Comparison of ENCODE assay signal across 20 cellular contexts in genomic region chrY:17876767-17877166, GRCh38. TPM values are rescaled to one million over a fixed set of nuclear protein-coding genes. Genes with fewer than 3 reads are reported as not detected.
"Had no signal": no experiment of that assay in that cellular context is flagged by ENCODE, and none has a peak within 500 bp of the region (broad histone marks: within the 10 kb centered on the region; RNA-seq: fewer than 3 reads in every experiment).

No MANE protein-coding gene starts in this region.

RNA-seq across cellular contexts. Expression of gene CDY2B, which starts 3.3 kb away (rescaled TPM):
- total RNA-seq: activated naive CD4-positive, alpha-beta T cell treated with anti-CD3 and anti-CD28 coated beads for 36 hours; activated naive CD4-positive, alpha-beta T cell treated with anti-CD3 and anti-CD28 coated beads, Interleukin-2, amount 50 U/mL, for 72 hours; activated naive CD8-positive, alpha-beta T cell treated with anti-CD3 and anti-CD28 coated beads for 36 hours; activated naive CD8-positive, alpha-beta T cell treated with anti-CD3 and anti-CD28 coated beads, Interleukin-2, amount 10 ng/mL, durations not matched to agents 7 days and 5 days; activated T-cell treated with anti-CD3 and anti-CD28 coated beads, Interleukin-2, amount 50 U/mL, for 4 hours; activated T-cell treated with anti-CD3 and anti-CD28 coated beads, Interleukin-2, amount 50 U/mL, for 72 hours; activated T-helper 1 cell treated with anti-CD3 and anti-CD28 coated beads, Interleukin-12 subunit alpha, Interleukin-12 subunit beta, Interleukin-2, Interleukin-4 antibody, amounts not matched to agents 30 ng/mL and 10 ng/mL and 1 ng/mL, durations not matched to agents 14 hours and 24 hours and 36 hours; activated T-helper 17 cell treated with anti-CD3 and anti-CD28 coated beads, Interleukin-2, amount 50 U/mL, for 72 hours; activated T-helper 2 cell treated with anti-CD3 and anti-CD28 coated beads, Interferon-gamma antibody, Interleukin-2, Interleukin-4, amounts not matched to agents 10 μg/mL and 5 μg/mL and 100 μg/mL, durations not matched to agents 14 hours and 24 hours and 36 hours; adrenal gland; aorta; ascending aorta; astrocyte; breast epithelium; bronchial epithelial cell; cardiac muscle cell; cardiac septum; cerebellum; chondrocyte had no signal
- polyA plus RNA-seq: adipose tissue, adrenal gland, aorta, cardiac muscle cell had no signal
